24 cellular contexts compared by ENCODE assay signal in genomic region chr16:1635070-1635469, GRCh38. TPM values are rescaled to one million over a fixed set of nuclear protein-coding genes. Genes with fewer than 3 reads are reported as not detected.
DNase-seq lines count a peak whose midpoint lies in the region; ATAC-seq, FAIRE-seq and TF ChIP-seq lines count a peak whose summit lies in the region.
"Had no signal": no experiment of that assay in that cellular context is flagged by ENCODE, and none has a peak within 500 bp of the region (broad histone marks: within the 10 kb centered on the region; RNA-seq: fewer than 3 reads in every experiment).

No MANE protein-coding gene starts in this region.

- no peaks in the 10 kb centered on the region for H3K27me3 ChIP-seq in GM12878 (replicated peaks in 1 of 2; ENCODE audit: control insufficient read depth in 2 of 2, insufficient read depth in 2 of 2, low read length in 1 of 2)
- H3K27me3 ChIP-seq: BLaER1 treated with 17β-estradiol and CSF1 and Interleukin-3, amounts not matched to agents 10 nM and 100 nM had no signal

- H2AFZ ChIP-seq in GM12878 (ENCODE audit: control insufficient read depth, low read depth, low read length), result no peak overlapping the region
- H2AFZ ChIP-seq: GM23248 had no signal

- peaks cover 13 to 39% of the 10 kb centered on the region in 2 experiments for H3K36me3 ChIP-seq in GM12878 (ENCODE audit: control insufficient read depth in 2 of 2, insufficient read depth in 2 of 2, low read length in 1 of 2)

- SMC1A ChIA-PET in GM12878 (lab: Charles Lee; ENCODE audit: uncharacterized antibody, unreplicated experiment), result no interaction called here

- no peak for ATAC-seq in GM12878
- ATAC-seq in natural killer cell, result peak; percentile 51 to 79 (median 61)
- no peak for ATAC-seq in HG03108 (IDR thresholded peaks at IDR 0.05; ENCODE audit: unreplicated experiment)
- ATAC-seq: CD8-positive, alpha-beta T cell had no signal

- CTCF ChIA-PET in activated CD4-positive, alpha-beta memory T cell treated with anti-CD3 and anti-CD28 coated beads for 36 hours (lab: Charles Lee), result no interaction called here
- CTCF ChIA-PET in activated CD4-positive, alpha-beta memory T cell treated with anti-CD3 and anti-CD28 coated beads, Interleukin-2, amount 10 ng/mL, durations not matched to agents 7 days and 5 days (lab: Charles Lee), result no interaction called here
- CTCF ChIA-PET in GM12878 (lab: Yijun Ruan, JAX), result no interaction called here

- H3K27ac Mint-ChIP-seq in activated CD4-positive, alpha-beta memory T cell treated with anti-CD3 and anti-CD28 coated beads for 36 hours, result no peak overlapping the region
- H3K27ac Mint-ChIP-seq in activated CD4-positive, alpha-beta memory T cell treated with anti-CD3 and anti-CD28 coated beads, Interleukin-2, amount 10 ng/mL, durations not matched to agents 7 days and 5 days, result no peak overlapping the region
- H3K27ac Mint-ChIP-seq in natural killer cell, result peak overlapping the region; percentile 83 to 90
- H3K27ac Mint-ChIP-seq: CD8-positive, alpha-beta T cell had no signal

- POLR2A ChIA-PET in activated CD4-positive, alpha-beta memory T cell treated with anti-CD3 and anti-CD28 coated beads for 36 hours (lab: Charles Lee), result no interaction called here
- POLR2A ChIA-PET in activated CD4-positive, alpha-beta memory T cell treated with anti-CD3 and anti-CD28 coated beads, Interleukin-2, amount 10 ng/mL, durations not matched to agents 7 days and 5 days (lab: Charles Lee), result no interaction called here
- POLR2A ChIA-PET in GM12878 (lab: Charles Lee), result no interaction called here

- in situ Hi-C loops in GM12878 (cut with MboI), result no loop called here

- no peaks in the 10 kb centered on the region for H4K20me1 ChIP-seq in GM12878 (ENCODE audit: control insufficient read depth, insufficient read depth)

- no peaks in the 10 kb centered on the region for H3K9me3 ChIP-seq in GM12878 (replicated peaks; ENCODE audit: control insufficient read depth, insufficient read depth, low read length)
- H3K9me3 ChIP-seq: BLaER1 treated with 17β-estradiol and CSF1 and Interleukin-3, amounts not matched to agents 10 nM and 100 nM had no signal

- no peak overlapping the region for H3K4me3 Mint-ChIP-seq in activated CD4-positive, alpha-beta memory T cell treated with anti-CD3 and anti-CD28 coated beads for 36 hours
- no peak overlapping the region for H3K4me3 Mint-ChIP-seq in activated CD4-positive, alpha-beta memory T cell treated with anti-CD3 and anti-CD28 coated beads, Interleukin-2, amount 10 ng/mL, durations not matched to agents 7 days and 5 days
- no peak overlapping the region for H3K4me3 Mint-ChIP-seq in natural killer cell
- H3K4me3 Mint-ChIP-seq: CD8-positive, alpha-beta T cell had no signal

- DNase-seq in activated CD4-positive, alpha-beta memory T cell treated with anti-CD3 and anti-CD28 coated beads for 36 hours, result peak; percentile 24
- no peak for DNase-seq in activated CD4-positive, alpha-beta memory T cell treated with anti-CD3 and anti-CD28 coated beads, Interleukin-2, amount 10 ng/mL, durations not matched to agents 7 days and 5 days
- DNase-seq in Daoy (ENCODE audit: low read depth) (peak; percentile 15), GM12878 (ENCODE audit: low read depth, low spot score) (no peak), natural killer cell (peak; percentile 38), AML-193 (lab: John Stamatoyannopoulos, UW) (no peak), kidney glomerular epithelial cell (lab: John Stamatoyannopoulos, UW) (no peak)
- DNase-seq: Calu3; CD8-positive, alpha-beta T cell; EL; GM23248; HCEC 1CT; NCI-H1417; NCI-H187; NCI-H2107; NCI-H510A; NCI-H774; SHP77 had no signal

- H3K27ac ChIP-seq in GM12878 (ENCODE audit: control insufficient read depth, insufficient read depth), result no peak overlapping the region
- H3K27ac ChIP-seq: BLaER1 treated with 17β-estradiol and CSF1 and Interleukin-3, amounts not matched to agents 10 nM and 100 nM; GM23248 had no signal

- TF ChIP-seq EP300 in GM12878 (IDR thresholded peaks at IDR 0.05; ENCODE audit: borderline replicate concordance in 1 of 2, control insufficient read depth in 1 of 2, low read depth in 2 of 2, low read length in 2 of 2), result no peak

- 98% methylated on average over 13 of the region's 13 CpGs for WGBS in GM12878 (ENCODE audit: insufficient coverage, insufficient replicate concordance, low lambda C conversion rate, missing lambda C conversion rate)

- TF ChIP-seq RAD21 in GM12878 (IDR thresholded peaks at IDR 0.05; ENCODE audit: insufficient read depth, low read depth, low read length), result no peak

- intact Hi-C loops in activated CD4-positive, alpha-beta memory T cell treated with anti-CD3 and anti-CD28 coated beads for 36 hours (cut with micrococcal nuclease), result no loop called here
- intact Hi-C loops in GM12878 (cut with micrococcal nuclease; ENCODE audit: unreplicated experiment) (no loop called here), natural killer cell (cut with micrococcal nuclease) (no loop called here)

- BruUV-seq in GM12878 (replicated peaks; lab: Mats Ljungman, UMichigan), result no TSS peak

- H3K4me1 ChIP-seq in GM12878 (ENCODE audit: control insufficient read depth, insufficient read depth, low read length), result no peaks in the 10 kb centered on the region

- no peak for TF ChIP-seq POLR2A in GM12878 (IDR thresholded peaks at IDR 0.05; ENCODE audit: low read depth, low read length)

- H3K27me3 Mint-ChIP-seq in activated CD4-positive, alpha-beta memory T cell treated with anti-CD3 and anti-CD28 coated beads for 36 hours, result no peaks in the 10 kb centered on the region
- H3K27me3 Mint-ChIP-seq in activated CD4-positive, alpha-beta memory T cell treated with anti-CD3 and anti-CD28 coated beads, Interleukin-2, amount 10 ng/mL, durations not matched to agents 7 days and 5 days, result no peaks in the 10 kb centered on the region
- H3K27me3 Mint-ChIP-seq in natural killer cell (ENCODE audit: low read depth in 2 of 2), result no peaks in the 10 kb centered on the region

- no peak for FAIRE-seq in GM12878 (lab: Jason Lieb, UNC)
- FAIRE-seq: A204.1, GM12891, GM19239, RCC 7860 had no signal

- no peak for TF ChIP-seq CTCF in GM12878 (IDR thresholded peaks at IDR 0.05 in 2 of 3, conservative IDR thresholded peaks at IDR 0.05 in 1 of 3; ENCODE audit: control insufficient read depth in 2 of 3, extremely low read depth in 1 of 3, insufficient read depth in 1 of 3, low read depth in 3 of 3, low read length in 3 of 3)
- no peak for TF ChIP-seq CTCF in natural killer cell (IDR thresholded peaks at IDR 0.05)

- RAD21 ChIA-PET in GM12878 (lab: Charles Lee; ENCODE audit: unreplicated experiment), result no interaction called here

- no peaks in the 10 kb centered on the region for H3K9me3 Mint-ChIP-seq in activated CD4-positive, alpha-beta memory T cell treated with anti-CD3 and anti-CD28 coated beads for 36 hours
- no peaks in the 10 kb centered on the region for H3K9me3 Mint-ChIP-seq in activated CD4-positive, alpha-beta memory T cell treated with anti-CD3 and anti-CD28 coated beads, Interleukin-2, amount 10 ng/mL, durations not matched to agents 7 days and 5 days
- no peaks in the 10 kb centered on the region for H3K9me3 Mint-ChIP-seq in natural killer cell
- H3K9me3 Mint-ChIP-seq: CD8-positive, alpha-beta T cell had no signal

- no peak overlapping the region for H3K9ac ChIP-seq in GM12878 (ENCODE audit: control insufficient read depth, insufficient read depth, low read length)
- H3K9ac ChIP-seq: BLaER1 treated with 17β-estradiol and CSF1 and Interleukin-3, amounts not matched to agents 10 nM and 100 nM; GM23248 had no signal

- no peak overlapping the region for H3K4me3 ChIP-seq in GM12878
- H3K4me3 ChIP-seq: BLaER1 treated with 17β-estradiol and CSF1 and Interleukin-3, amounts not matched to agents 10 nM and 100 nM; GM23248 had no signal

- H3K36me3 Mint-ChIP-seq in activated CD4-positive, alpha-beta memory T cell treated with anti-CD3 and anti-CD28 coated beads for 36 hours, result peaks cover 25% of the 10 kb centered on the region
- H3K36me3 Mint-ChIP-seq in activated CD4-positive, alpha-beta memory T cell treated with anti-CD3 and anti-CD28 coated beads, Interleukin-2, amount 10 ng/mL, durations not matched to agents 7 days and 5 days (ENCODE audit: low read depth), result peaks cover 50% of the 10 kb centered on the region
- no peaks in the 10 kb centered on the region for H3K36me3 Mint-ChIP-seq in natural killer cell

- H3K4me1 Mint-ChIP-seq in activated CD4-positive, alpha-beta memory T cell treated with anti-CD3 and anti-CD28 coated beads for 36 hours (ENCODE audit: low read depth), result no peaks in the 10 kb centered on the region
- H3K4me1 Mint-ChIP-seq in activated CD4-positive, alpha-beta memory T cell treated with anti-CD3 and anti-CD28 coated beads, Interleukin-2, amount 10 ng/mL, durations not matched to agents 7 days and 5 days, result peaks cover 22% of the 10 kb centered on the region
- peaks cover 42 to 57% of the 10 kb centered on the region in 2 donors for H3K4me1 Mint-ChIP-seq in natural killer cell

- H3K79me2 ChIP-seq in GM12878 (ENCODE audit: control insufficient read depth, insufficient read depth, low read length), result no peaks in the 10 kb centered on the region

- no peak overlapping the region for H3K4me2 ChIP-seq in GM12878 (ENCODE audit: control insufficient read depth, insufficient read depth)
- H3K4me2 ChIP-seq: BLaER1 treated with 17β-estradiol and CSF1 and Interleukin-3, amounts not matched to agents 10 nM and 100 nM had no signal

RNA-seq across cellular contexts. Expression of gene CRAMP1, which starts 22.9 kb away (rescaled TPM):
- 10 to 100 TPM; 14.5 to 14.6 TPM for total RNA-seq in activated CD4-positive, alpha-beta memory T cell treated with anti-CD3 and anti-CD28 coated beads for 36 hours
- total RNA-seq in activated CD4-positive, alpha-beta memory T cell treated with anti-CD3 and anti-CD28 coated beads, Interleukin-2, amount 10 ng/mL, durations not matched to agents 7 days and 5 days, result 10 to 100 TPM; 24.2 to 24.5 TPM
- 5.8 and 10.8 TPM in 2 replicates for total RNA-seq in Daoy (2014; rRNA removed; shearing (Covaris generic))
- 23.0 and 27.5 TPM in 2 replicates for total RNA-seq in GM12878 (2013; cell fraction: nucleolus; rRNA removed)
- total RNA-seq in GM12878 (2014; rRNA removed) (2.8 and 4.2 TPM in 2 replicates), GM12878 (2014; rRNA removed; fragmentation: Illumina TruSeq; extraction: Trizol) (3.0 and 3.7 TPM in 2 replicates), GM12878 (2021) (8.1 and 9.8 TPM in 2 replicates), natural killer cell (10 to 100 TPM; 47.8 to 49.8 (median 49.6) TPM)
- 4.7 TPM for polyA plus RNA-seq in GM12878 (2011; ENCODE audit: low read depth)
- polyA plus RNA-seq in GM12878 (2011; rRNA removed) (3.6 and 5.2 TPM in 2 replicates), GM12878 (2014; fragmentation: Illumina TruSeq; extraction: Trizol) (3.3 and 7.4 TPM in 2 replicates), GM12878 (2014; fragmentation: Nextera tagmentation; extraction: Ambion mirVana) (under 1 TPM; 0.37 to 0.38 TPM), GM12878 (2014; rRNA removed) (6.8 and 7.7 TPM in 2 replicates), GM12878 (2016; fragmentation: Nextera tagmentation; extraction: Ambion mirVana) (1 to 10 TPM in 1 of 2 experiments, under 1 TPM in 1; 0.81 to 1.4 TPM)
- polyA plus RNA-seq in GM12878 (2011; cell fraction: cytosol; rRNA removed), result 5.6 and 6.4 TPM in 2 replicates
- 16.0 and 25.6 TPM in 2 replicates for polyA plus RNA-seq in GM12878 (2011; cell fraction: nucleus; rRNA removed)
- polyA plus RNA-seq in GM12878 (2012), result 4.1 and 5.8 TPM in 2 replicates
- polyA minus RNA-seq in GM12878 (2011; rRNA and poly(A)+ RNA removed), result 5.3 and 12.3 TPM in 2 replicates
- 1.7 and 3.7 TPM in 2 replicates for polyA minus RNA-seq in GM12878 (2011; cell fraction: cytosol; rRNA and poly(A)+ RNA removed)
- polyA minus RNA-seq in GM12878 (2011; cell fraction: nucleus; rRNA and poly(A)+ RNA removed), result 5.4 and 11.8 TPM in 2 replicates

RNA-seq across cellular contexts. Expression of gene IFT140, which starts 23.2 kb away (rescaled TPM):
- total RNA-seq in activated CD4-positive, alpha-beta memory T cell treated with anti-CD3 and anti-CD28 coated beads for 36 hours, result 1 to 10 TPM; 8.4 to 9.5 TPM
- total RNA-seq in activated CD4-positive, alpha-beta memory T cell treated with anti-CD3 and anti-CD28 coated beads, Interleukin-2, amount 10 ng/mL, durations not matched to agents 7 days and 5 days, result 1 to 10 TPM; 7.7 to 9.1 TPM
- total RNA-seq in Daoy (2014; rRNA removed; shearing (Covaris generic)), result 7.8 and 9.8 TPM in 2 replicates
- 44.8 and 53.7 TPM in 2 replicates for total RNA-seq in GM12878 (2013; cell fraction: nucleolus; rRNA removed)
- total RNA-seq in GM12878 (2014; rRNA removed) (2.5 and 3.1 TPM in 2 replicates), GM12878 (2014; rRNA removed; fragmentation: Illumina TruSeq; extraction: Trizol) (2.4 and 2.8 TPM in 2 replicates), GM12878 (2021) (5.7 and 6.5 TPM in 2 replicates), natural killer cell (1 to 10 TPM; 6.5 to 8.9 (median 6.5) TPM)
- 1.8 TPM for polyA plus RNA-seq in GM12878 (2011; ENCODE audit: low read depth)
- polyA plus RNA-seq in GM12878 (2011; rRNA removed) (1.7 and 2.9 TPM in 2 replicates), GM12878 (2014; fragmentation: Illumina TruSeq; extraction: Trizol) (0.81 and 2.9 TPM in 2 replicates), GM12878 (2014; fragmentation: Nextera tagmentation; extraction: Ambion mirVana) (under 1 TPM; 0.29 to 0.48 TPM), GM12878 (2014; rRNA removed) (2.9 and 4.4 TPM in 2 replicates), GM12878 (2016; fragmentation: Nextera tagmentation; extraction: Ambion mirVana) (1 to 10 TPM; 2.9 to 3.8 TPM)
- polyA plus RNA-seq in GM12878 (2011; cell fraction: cytosol; rRNA removed), result 2.3 and 3.2 TPM in 2 replicates
- polyA plus RNA-seq in GM12878 (2011; cell fraction: nucleus; rRNA removed), result 12.8 and 13.0 TPM in 2 replicates
- polyA plus RNA-seq in GM12878 (2012), result 4.6 and 4.8 TPM in 2 replicates
- 6.4 and 8.0 TPM in 2 replicates for polyA minus RNA-seq in GM12878 (2011; rRNA and poly(A)+ RNA removed)
- polyA minus RNA-seq in GM12878 (2011; cell fraction: cytosol; rRNA and poly(A)+ RNA removed), result 1.2 and 2.7 TPM in 2 replicates
- polyA minus RNA-seq in GM12878 (2011; cell fraction: nucleus; rRNA and poly(A)+ RNA removed), result 7.1 and 16.3 TPM in 2 replicates

RNA-seq across cellular contexts. Expression of gene JPT2, which starts 43.0 kb away (rescaled TPM):
- 10 to 100 TPM; 62.1 to 65.9 TPM for total RNA-seq in activated CD4-positive, alpha-beta memory T cell treated with anti-CD3 and anti-CD28 coated beads for 36 hours
- 10 to 100 TPM; 44.9 to 48.9 TPM for total RNA-seq in activated CD4-positive, alpha-beta memory T cell treated with anti-CD3 and anti-CD28 coated beads, Interleukin-2, amount 10 ng/mL, durations not matched to agents 7 days and 5 days
- total RNA-seq in Daoy (2014; rRNA removed; shearing (Covaris generic)), result 75.4 and 121 TPM in 2 replicates
- total RNA-seq in GM12878 (2013; cell fraction: nucleolus; rRNA removed), result 43.4 and 44.1 TPM in 2 replicates
- total RNA-seq in GM12878 (2014; rRNA removed), result 48.9 and 51.7 TPM in 2 replicates
- total RNA-seq in GM12878 (2014; rRNA removed; fragmentation: Illumina TruSeq; extraction: Trizol), result 47.3 and 48.0 TPM in 2 replicates
- total RNA-seq in GM12878 (2021), result 78.4 and 82.0 TPM in 2 replicates
- polyA plus RNA-seq in GM12878 (2011; ENCODE audit: low read depth), result 17.3 TPM
- 59.8 and 66.8 TPM in 2 replicates for polyA plus RNA-seq in GM12878 (2011; rRNA removed)
- polyA plus RNA-seq in GM12878 (2011; cell fraction: cytosol; rRNA removed), result 37.7 and 63.7 TPM in 2 replicates
- polyA plus RNA-seq in GM12878 (2011; cell fraction: nucleus; rRNA removed), result 38.2 and 65.1 TPM in 2 replicates
- polyA plus RNA-seq in GM12878 (2012), result 27.5 and 30.8 TPM in 2 replicates
- polyA plus RNA-seq in GM12878 (2014; fragmentation: Illumina TruSeq; extraction: Trizol), result 61.6 and 75.6 TPM in 2 replicates
- polyA plus RNA-seq in GM12878 (2014; fragmentation: Nextera tagmentation; extraction: Ambion mirVana), result 10 to 100 TPM; 15.6 to 26.7 TPM
- polyA plus RNA-seq in GM12878 (2014; rRNA removed), result 62.1 and 75.1 TPM in 2 replicates
- polyA plus RNA-seq in GM12878 (2016; fragmentation: Nextera tagmentation; extraction: Ambion mirVana), result 10 to 100 TPM; 11.7 to 12.0 TPM
- 27.9 and 34.6 TPM in 2 replicates for polyA minus RNA-seq in GM12878 (2011; rRNA and poly(A)+ RNA removed)
- 12.2 and 22.5 TPM in 2 replicates for polyA minus RNA-seq in GM12878 (2011; cell fraction: cytosol; rRNA and poly(A)+ RNA removed)
- polyA minus RNA-seq in GM12878 (2011; cell fraction: nucleus; rRNA and poly(A)+ RNA removed), result 10.4 and 20.6 TPM in 2 replicates
- total RNA-seq in natural killer cell, result 10 to 100 TPM; 12.2 to 28.4 (median 14.2) TPM

Comparison
In these comparisons a context has a peak if more than half of its experiments do, and no peak if none do; other contexts are left out.
1. DNase-seq: peak in activated CD4-positive, alpha-beta memory T cell treated with anti-CD3 and anti-CD28 coated beads for 36 hours (single experiment), Daoy (single experiment) and natural killer cell (single experiment); none in activated CD4-positive, alpha-beta memory T cell treated with anti-CD3 and anti-CD28 coated beads, Interleukin-2, amount 10 ng/mL, durations not matched to agents 7 days and 5 days (single experiment), GM12878 (single experiment), AML-193 (0 of 2) and kidney glomerular epithelial cell (single experiment).
2. H3K27ac Mint-ChIP-seq: peak in natural killer cell (2 of 2); none in activated CD4-positive, alpha-beta memory T cell treated with anti-CD3 and anti-CD28 coated beads for 36 hours (single experiment) and activated CD4-positive, alpha-beta memory T cell treated with anti-CD3 and anti-CD28 coated beads, Interleukin-2, amount 10 ng/mL, durations not matched to agents 7 days and 5 days (single experiment).
3. ATAC-seq: peak in natural killer cell (3 of 3); none in GM12878 (single experiment) and HG03108 (single experiment).